8 cellular contexts compared by ENCODE assay signal in genomic region chr11:9601041-9601875, GRCh38. TPM values are rescaled to one million over a fixed set of nuclear protein-coding genes. Genes with fewer than 3 reads are reported as not detected.
DNase-seq lines count a peak whose midpoint lies in the region; ATAC-seq, FAIRE-seq and TF ChIP-seq lines count a peak whose summit lies in the region.

No MANE protein-coding gene starts in this region.

- FAIRE-seq in GM12878 (lab: Jason Lieb, UNC) = peak; percentile 86
- no peak for FAIRE-seq in HTR-8/SVneo (lab: Jason Lieb, UNC)

- POLR2A ChIA-PET in GM12878 (lab: Charles Lee) = interaction anchor here (0.7 to 2.4 kb wide), 12 partner anchors 8 to 866 kb away, joined by 3 to 19 read pairs (median 6); partner anchors contain the start of genes WEE1 and ZNF143

- intact Hi-C loops in CD14-positive monocyte (cut with micrococcal nuclease) (no loop called here), GM12878 (cut with micrococcal nuclease; ENCODE audit: unreplicated experiment) (loop anchor here (1.0 kb wide), 1 partner anchor 144 kb away; no protein-coding TSS in a partner anchor)

- peaks cover 0 to 7% (median 2%) of the 10 kb centered on the region in 3 donors for H3K27me3 Mint-ChIP-seq in CD14-positive monocyte (ENCODE audit: low read depth in 3 of 3)

- peak; percentile 30; the same call in 1 of the 2 replicates for TF ChIP-seq POLR2A in GM12878 (IDR thresholded peaks at IDR 0.05; ENCODE audit: low read depth, low read length)

- no peaks in the 10 kb centered on the region for H3K36me3 Mint-ChIP-seq in CD14-positive monocyte

- H3K9me3 Mint-ChIP-seq in CD14-positive monocyte = no peaks in the 10 kb centered on the region

- CTCF ChIA-PET in GM12878 (lab: Yijun Ruan, JAX) = interaction anchor here (0.7 to 6.4 kb wide), 16 partner anchors 11 to 434 kb away, joined by 3 to 45 read pairs (median 4); partner anchors contain the start of gene WEE1

- H3K4me3 ChIP-seq in GM12878 (peak overlapping the region; percentile 64), lung (no peak overlapping the region)

- ATAC-seq in GM19328 (IDR thresholded peaks at IDR 0.05; ENCODE audit: unreplicated experiment) (peak; percentile 71), HG03342 (IDR thresholded peaks at IDR 0.05; ENCODE audit: unreplicated experiment) (peak; percentile 75), GM12878 (peak; percentile 90), lung (ENCODE audit: insufficient read depth, low FRiP score) (peak; percentile 35)
- peak; percentile 92 for ATAC-seq in stimulated activated naive CD8-positive, alpha-beta T cell treated with anti-CD3 and anti-CD28 coated beads, Interleukin-15, Interleukin-2, amounts not matched to agents 100 U/mL and 50 U/mL, for 24 hours

- in situ Hi-C loops in GM12878 (cut with MboI) = no loop called here

- H3K4me1 ChIP-seq in GM12878 (ENCODE audit: control insufficient read depth, insufficient read depth, low read length) (peaks cover 40% of the 10 kb centered on the region), lung (ENCODE audit: control insufficient read depth in 2 of 2, insufficient read depth in 2 of 2, low read length in 2 of 2) (no peaks in the 10 kb centered on the region)

- SMC1A ChIA-PET in GM12878 (lab: Charles Lee; ENCODE audit: uncharacterized antibody, unreplicated experiment) = interaction anchor here (0.6 to 5.7 kb wide), 35 partner anchors 9 to 339 kb away, joined by 3 to 64 read pairs (median 5); partner anchors contain the start of genes WEE1 and ZNF143

- TF ChIP-seq EP300 in GM12878 (IDR thresholded peaks at IDR 0.05; ENCODE audit: borderline replicate concordance in 1 of 2, control insufficient read depth in 1 of 2, low read depth in 2 of 2, low read length in 2 of 2) = peak in 1 of 2 experiments; percentile 60; a peak in 2 of 4 replicates

- H3K9ac ChIP-seq in GM12878 (ENCODE audit: control insufficient read depth, insufficient read depth, low read length) = peak overlapping the region; percentile 58; the same call in 1 of the 2 replicates

- no peaks in the 10 kb centered on the region for H3K79me2 ChIP-seq in GM12878 (ENCODE audit: control insufficient read depth, insufficient read depth, low read length)

- H3K4me3 Mint-ChIP-seq in CD14-positive monocyte = peak overlapping the region; percentile 54 to 97

- H3K27me3 ChIP-seq in GM12878 (replicated peaks in 1 of 2; ENCODE audit: control insufficient read depth in 2 of 2, insufficient read depth in 2 of 2, low read length in 1 of 2) = no peaks in the 10 kb centered on the region
- H3K27me3 ChIP-seq in lung (ENCODE audit: control insufficient read depth, insufficient read depth) = no peaks in the 10 kb centered on the region

- no peaks in the 10 kb centered on the region for H4K20me1 ChIP-seq in GM12878 (ENCODE audit: control insufficient read depth, insufficient read depth)

- peaks cover 24% of the 10 kb centered on the region for H3K4me1 Mint-ChIP-seq in CD14-positive monocyte

- H3K4me2 ChIP-seq in GM12878 (ENCODE audit: control insufficient read depth, insufficient read depth) = peak overlapping the region; percentile 70

- H2AFZ ChIP-seq in GM12878 (ENCODE audit: control insufficient read depth, low read depth, low read length) = peak overlapping the region; percentile 54

- H3K36me3 ChIP-seq in GM12878 (ENCODE audit: control insufficient read depth in 2 of 2, insufficient read depth in 2 of 2, low read length in 1 of 2) (no peaks in the 10 kb centered on the region), lung (ENCODE audit: control insufficient read depth in 2 of 2, insufficient read depth in 2 of 2, low read length in 2 of 2) (no peaks in the 10 kb centered on the region)

- H3K27ac ChIP-seq in GM12878 (ENCODE audit: control insufficient read depth, insufficient read depth) (peak overlapping the region; percentile 87), lung (ENCODE audit: low read depth in 1 of 2, low read length in 1 of 2) (peak overlapping the region in 1 of 2 donors; percentile 83)

- RAD21 ChIA-PET in GM12878 (lab: Charles Lee; ENCODE audit: unreplicated experiment) = interaction anchor here (0.5 to 5.4 kb wide), 32 partner anchors 9 to 851 kb away, joined by 3 to 46 read pairs (median 4); partner anchors contain the start of genes SWAP70, WEE1 and ZNF143

- TF ChIP-seq RAD21 in GM12878 (IDR thresholded peaks at IDR 0.05; ENCODE audit: insufficient read depth, low read depth, low read length) = no peak

- peak; percentile 49 for DNase-seq in CD14-positive monocyte (ENCODE audit: low spot score)
- DNase-seq in T follicular helper cell (ENCODE audit: low read depth) = peak; percentile 3
- DNase-seq in GM12878 (ENCODE audit: low read depth, low spot score) = peak; percentile 95
- no peak for DNase-seq in lung (ENCODE audit: low spot score)
- peak; percentile 76 for DNase-seq in stimulated activated naive CD8-positive, alpha-beta T cell treated with anti-CD3 and anti-CD28 coated beads, Interleukin-15, Interleukin-2, amounts not matched to agents 100 U/mL and 50 U/mL, for 24 hours
- DNase-seq in HTR-8/SVneo (ENCODE audit: insufficient read length, low spot score) = no peak

- under 1% methylated on average over 7 of the region's 7 CpGs for WGBS in GM12878 (ENCODE audit: insufficient coverage, insufficient replicate concordance, low lambda C conversion rate, missing lambda C conversion rate)
- 22 to 39% methylated on average over 7 of the region's 7 CpGs for whole genome bisulfite sequencing in lung, 2 donors

- BruUV-seq in GM12878 (replicated peaks; lab: Mats Ljungman, UMichigan) = TSS peak; percentile 68

- H3K9me3 ChIP-seq in GM12878 (replicated peaks; ENCODE audit: control insufficient read depth, insufficient read depth, low read length) = no peaks in the 10 kb centered on the region
- H3K9me3 ChIP-seq in lung (ENCODE audit: control insufficient read depth in 2 of 2, insufficient read depth in 1 of 2, low read length in 1 of 2) = peaks cover 0 to 3% of the 10 kb centered on the region in 2 donors

- H3K27ac Mint-ChIP-seq in CD14-positive monocyte = peak overlapping the region; percentile 62 to 95 (median 87)

- TF ChIP-seq CTCF in CD14-positive monocyte (IDR thresholded peaks at IDR 0.05) = no peak
- no peak for TF ChIP-seq CTCF in GM12878 (IDR thresholded peaks at IDR 0.05 in 2 of 3, conservative IDR thresholded peaks at IDR 0.05 in 1 of 3; ENCODE audit: control insufficient read depth in 2 of 3, extremely low read depth in 1 of 3, insufficient read depth in 1 of 3, low read depth in 3 of 3, low read length in 3 of 3)
- no peak for TF ChIP-seq CTCF in lung (IDR thresholded peaks at IDR 0.05; ENCODE audit: control extremely low read depth, extremely low read depth)

TF ChIP-seq in GM12878, 131 proteins besides CTCF, POLR2A, EP300 and RAD21 (continues in another document):
- peak; percentile 78; the same call in 1 of the 2 replicates for TF ChIP-seq ZBED1 (IDR thresholded peaks at IDR 0.05; ENCODE audit: borderline replicate concordance)
- peak; percentile 96 for TF ChIP-seq CBFB (IDR thresholded peaks at IDR 0.05; ENCODE audit: low read depth)
- 0 out of 2 replicates have a peak, but pooled peaks have one; percentile 65 for TF ChIP-seq RCOR1 (conservative IDR thresholded peaks at IDR 0.05; ENCODE audit: low read depth, low read length)
- TF ChIP-seq IKZF2 (IDR thresholded peaks at IDR 0.05) = peak; percentile 93
- TF ChIP-seq HDGF (IDR thresholded peaks at IDR 0.05) = 0 out of 2 replicates have a peak, but pooled peaks have one; percentile 72
- no peak for TF ChIP-seq SUZ12 (IDR thresholded peaks at IDR 0.05; ENCODE audit: unreplicated experiment)
- TF ChIP-seq GABPA (IDR thresholded peaks at IDR 0.05; ENCODE audit: low read depth) = peak; percentile 82
- TF ChIP-seq RB1 (IDR thresholded peaks at IDR 0.05; ENCODE audit: borderline replicate concordance) = 0 out of 2 replicates have a peak, but pooled peaks have one; percentile 6
- TF ChIP-seq ZBTB33 (IDR thresholded peaks at IDR 0.05) = no peak
- TF ChIP-seq CREM (IDR thresholded peaks at IDR 0.05; ENCODE audit: low read depth) = no peak; the same call in 1 of the 2 replicates
- TF ChIP-seq NR2C1 (IDR thresholded peaks at IDR 0.05) = no peak
- TF ChIP-seq TAF1 (IDR thresholded peaks at IDR 0.05; ENCODE audit: borderline replicate concordance, low read depth, low read length) = 0 out of 2 replicates have a peak, but pooled peaks have one; percentile 36

RNA-seq across cellular contexts. Expression of gene WEE1, which starts 27.8 kb away (rescaled TPM):
- polyA plus RNA-seq in CD14-positive monocyte (under 1 TPM; 0.05 to 0.22 TPM), GM12878 (2011; rRNA removed) (54.1 and 71.9 TPM in 2 replicates), GM12878 (2014; fragmentation: Illumina TruSeq; extraction: Trizol) (69.5 and 84.0 TPM in 2 replicates), GM12878 (2014; fragmentation: Nextera tagmentation; extraction: Ambion mirVana) (10 to 100 TPM; 20.6 to 22.2 TPM), GM12878 (2014; rRNA removed) (39.6 and 41.0 TPM in 2 replicates), GM12878 (2016; fragmentation: Nextera tagmentation; extraction: Ambion mirVana) (10 to 100 TPM; 13.8 to 28.0 TPM), lung (1 to 10 TPM; 5.0 to 5.7 TPM)
- 98.0 and 98.8 TPM in 2 replicates for total RNA-seq in GM12878 (2013; cell fraction: nucleolus; rRNA removed)
- total RNA-seq in GM12878 (2014; rRNA removed) (53.9 and 58.4 TPM in 2 replicates), GM12878 (2014; rRNA removed; fragmentation: Illumina TruSeq; extraction: Trizol) (51.1 and 51.4 TPM in 2 replicates), GM12878 (2021) (51.7 and 58.0 TPM in 2 replicates), lung (10 to 100 TPM; 13.7 to 48.9 TPM)
- 10.7 TPM for polyA plus RNA-seq in GM12878 (2011; ENCODE audit: low read depth)
- 17.6 and 21.0 TPM in 2 replicates for polyA plus RNA-seq in GM12878 (2011; cell fraction: cytosol; rRNA removed)
- 46.7 and 55.2 TPM in 2 replicates for polyA plus RNA-seq in GM12878 (2011; cell fraction: nucleus; rRNA removed)
- 16.9 and 21.6 TPM in 2 replicates for polyA plus RNA-seq in GM12878 (2012)
- polyA minus RNA-seq in GM12878 (2011; rRNA and poly(A)+ RNA removed) = 26.8 and 46.9 TPM in 2 replicates
- polyA minus RNA-seq in GM12878 (2011; cell fraction: cytosol; rRNA and poly(A)+ RNA removed) = 13.4 and 19.4 TPM in 2 replicates
- 35.7 and 71.9 TPM in 2 replicates for polyA minus RNA-seq in GM12878 (2011; cell fraction: nucleus; rRNA and poly(A)+ RNA removed)

Comparison
In these comparisons a context has a peak if more than half of its experiments do, and no peak if none do; other contexts are left out.
1. DNase-seq: peak in CD14-positive monocyte (single experiment), T follicular helper cell (single experiment), GM12878 (single experiment) and stimulated activated naive CD8-positive, alpha-beta T cell treated with anti-CD3 and anti-CD28 coated beads, Interleukin-15, Interleukin-2, amounts not matched to agents 100 U/mL and 50 U/mL, for 24 hours (single experiment); none in lung (single experiment) and HTR-8/SVneo (single experiment).
2. ATAC-seq: peak in every context shown above with its lines; median percentile 92 in stimulated activated naive CD8-positive, alpha-beta T cell treated with anti-CD3 and anti-CD28 coated beads, Interleukin-15, Interleukin-2, amounts not matched to agents 100 U/mL and 50 U/mL, for 24 hours; 90 in GM12878; 75 in HG03342; 71 in GM19328; 35 in lung.
3. RNA of gene WEE1, which starts 27.8 kb away (polyA plus RNA-seq): 10.7 to 84.0 TPM in GM12878 and 5.0 to 5.7 TPM in lung; 0.05 to 0.22 TPM in CD14-positive monocyte; every median in the first group is over 4 times any median in the second.